12 cellular contexts compared by ENCODE assay signal in genomic region chr11:91081440-91082088, GRCh38.
DNase-seq lines count a peak whose midpoint lies in the region; ATAC-seq, FAIRE-seq and TF ChIP-seq lines count a peak whose summit lies in the region.
"Had no signal": no experiment of that assay in that cellular context is flagged by ENCODE, and none has a peak within 500 bp of the region (broad histone marks: within the 10 kb centered on the region; RNA-seq: fewer than 3 reads in every experiment).

No MANE protein-coding gene starts in this region.

- H2AFZ ChIP-seq in keratinocyte (ENCODE audit: control insufficient read depth, low read length), result no peak overlapping the region

- H3K27me3 ChIP-seq in bronchial epithelial cell (ENCODE audit: control insufficient read depth, insufficient read depth, low read length) (no peaks in the 10 kb centered on the region), keratinocyte (ENCODE audit: control insufficient read depth, extremely low read depth, insufficient read depth, low read length) (no peaks in the 10 kb centered on the region)

- DNase-seq in AG10803 (ENCODE audit: low read depth), result peak; percentile 3
- peak; percentile 26 for DNase-seq in NCI-H446 treated with DMSO at 0.1 percent for 48 hours (lab: John Stamatoyannopoulos, UW)
- DNase-seq in bronchial epithelial cell (ENCODE audit: low read depth), result peak; percentile 82
- peak; percentile 17 for DNase-seq in keratinocyte (ENCODE audit: low read depth, low spot score)
- no peak for DNase-seq in T-helper 9 cell
- DNase-seq in activated CD4-positive, alpha-beta T cell treated with anti-CD3 and anti-CD28 coated beads, Interleukin-2, amount 50 U/mL, for 4 hours, result no peak
- DNase-seq: activated CD4-positive, alpha-beta memory T cell treated with anti-CD3 and anti-CD28 coated beads for 36 hours; naive B cell had no signal

- no peaks in the 10 kb centered on the region for H3K9me3 ChIP-seq in keratinocyte (ENCODE audit: control insufficient read depth, low read depth, low read length)

- no peak for TF ChIP-seq CTCF in AG10803 (conservative IDR thresholded peaks at IDR 0.05; ENCODE audit: low read length)
- no peak for TF ChIP-seq CTCF in bronchial epithelial cell (IDR thresholded peaks at IDR 0.05; ENCODE audit: insufficient read depth, low read length, severe bottlenecking)
- no peak for TF ChIP-seq CTCF in keratinocyte (optimal IDR thresholded peaks at IDR 0.05 in 1 of 3, IDR thresholded peaks at IDR 0.05 in 1 of 3, conservative IDR thresholded peaks at IDR 0.05 in 1 of 3; ENCODE audit: extremely low read depth in 1 of 3, insufficient read depth in 2 of 3, low read length in 3 of 3)

- H3K9me1 ChIP-seq in keratinocyte (ENCODE audit: control insufficient read depth, extremely low read depth, insufficient read depth, low read length), result no peaks in the 10 kb centered on the region

- no peak overlapping the region for H3K4me3 ChIP-seq in AG10803 (ENCODE audit: low read length)
- H3K4me3 ChIP-seq in bronchial epithelial cell (ENCODE audit: low read depth, low read length), result no peak overlapping the region
- H3K4me3 ChIP-seq in keratinocyte (ENCODE audit: control insufficient read depth in 2 of 3, extremely low read depth in 1 of 3, insufficient read depth in 2 of 3, low read depth in 1 of 3, low read length in 3 of 3), result no peak overlapping the region

- H3K79me2 ChIP-seq in keratinocyte (ENCODE audit: control insufficient read depth, insufficient read depth, low read length), result no peaks in the 10 kb centered on the region

- H3K36me3 ChIP-seq in bronchial epithelial cell (ENCODE audit: control insufficient read depth, insufficient read depth, low read length) (no peaks in the 10 kb centered on the region), keratinocyte (ENCODE audit: control insufficient read depth in 2 of 2, extremely low read depth in 1 of 2, insufficient read depth in 2 of 2, low read length in 2 of 2) (no peaks in the 10 kb centered on the region)

- H3K9ac ChIP-seq in keratinocyte (ENCODE audit: control insufficient read depth, extremely low read depth, insufficient read depth, low read length), result no peak overlapping the region

- H3K27ac ChIP-seq in keratinocyte (ENCODE audit: control insufficient read depth, insufficient read depth, low read length), result no peak overlapping the region
- H3K27ac ChIP-seq: C4-2B had no signal

- H3K4me1 ChIP-seq in keratinocyte (ENCODE audit: control insufficient read depth, extremely low read depth, insufficient read depth, low read length), result peaks cover 2% of the 10 kb centered on the region

- FAIRE-seq in bronchial epithelial cell (lab: Jason Lieb, UNC), result no peak
- FAIRE-seq in keratinocyte (lab: Jason Lieb, UNC), result no peak
- FAIRE-seq: frontal cortex had no signal

- dilution Hi-C loops in keratinocyte (cut with MboI; ENCODE audit: extremely low pct_ligation_motif_present, low sequenced_read_pairs), result no loop called here

- H4K20me1 ChIP-seq in keratinocyte (ENCODE audit: control insufficient read depth, extremely low read depth, insufficient read depth, low read length), result no peaks in the 10 kb centered on the region

- H3K4me2 ChIP-seq in keratinocyte (ENCODE audit: control insufficient read depth, extremely low read depth, insufficient read depth, low read depth, low read length), result no peak overlapping the region

- ATAC-seq in GM18517 (IDR thresholded peaks at IDR 0.05; ENCODE audit: unreplicated experiment) (no peak), HG03196 (IDR thresholded peaks at IDR 0.05; ENCODE audit: unreplicated experiment) (no peak)

Comparison
In these comparisons a context has a peak if more than half of its experiments do, and no peak if none do; other contexts are left out.
1. DNase-seq: peak in AG10803 (single experiment), NCI-H446 treated with DMSO at 0.1 percent for 48 hours (single experiment), bronchial epithelial cell (single experiment) and keratinocyte (single experiment); none in T-helper 9 cell (single experiment) and activated CD4-positive, alpha-beta T cell treated with anti-CD3 and anti-CD28 coated beads, Interleukin-2, amount 50 U/mL, for 4 hours (0 of 2).